In genomic region chr1:210310562-210310961, GRCh38 we compare ENCODE assay signal across 2 cellular contexts.
TF ChIP-seq lines count a peak whose summit lies in the region.

No MANE protein-coding gene starts in this region.

TF ChIP-seq in SK-N-SH, 30 proteins besides CTCF, POLR2A, EP300 and RAD21 (continued from another document):
- TF ChIP-seq RCOR1 (IDR thresholded peaks at IDR 0.05; ENCODE audit: low read length): no peak
- no peak for TF ChIP-seq USF1 (IDR thresholded peaks at IDR 0.05; ENCODE audit: borderline replicate concordance, low read depth)
- no peak for TF ChIP-seq POLR2AphosphoS5 (IDR thresholded peaks at IDR 0.05; ENCODE audit: low read depth, low read length)
- no peak for TF ChIP-seq TAF1 (IDR thresholded peaks at IDR 0.05; ENCODE audit: borderline replicate concordance, low read depth, low read length)
- TF ChIP-seq FOXM1 (IDR thresholded peaks at IDR 0.05; ENCODE audit: low read depth): no peak
- no peak for TF ChIP-seq SMC3 (IDR thresholded peaks at IDR 0.05; ENCODE audit: low read depth, low read length)

TF ChIP-seq in SK-N-SH treated with all-trans-retinoic acid at 6 μM for 48 hours, 23 proteins besides CTCF, POLR2A, EP300 and RAD21 (continued from another document):
- TF ChIP-seq GLIS3 (CRISPR knock-in tag; IDR thresholded peaks at IDR 0.05): no peak
- TF ChIP-seq ZFP3 (CRISPR knock-in tag; IDR thresholded peaks at IDR 0.05): no peak
- TF ChIP-seq SNAI2 (CRISPR knock-in tag; IDR thresholded peaks at IDR 0.05): no peak
- TF ChIP-seq ISL1 (CRISPR knock-in tag; IDR thresholded peaks at IDR 0.05): no peak
- no peak for TF ChIP-seq TOX (CRISPR knock-in tag; IDR thresholded peaks at IDR 0.05; ENCODE audit: borderline replicate concordance)
- TF ChIP-seq TCF4 (CRISPR knock-in tag; IDR thresholded peaks at IDR 0.05; ENCODE audit: borderline replicate concordance): no peak
- TF ChIP-seq ZFP30 (CRISPR knock-in tag; IDR thresholded peaks at IDR 0.05): no peak
- no peak for TF ChIP-seq ZNF70 (CRISPR knock-in tag; IDR thresholded peaks at IDR 0.05)
- no peak for TF ChIP-seq POU6F1 (CRISPR knock-in tag; IDR thresholded peaks at IDR 0.05; ENCODE audit: borderline replicate concordance, low read depth)
- TF ChIP-seq ESRRG (CRISPR knock-in tag; IDR thresholded peaks at IDR 0.05): no peak
- TF ChIP-seq ZNF8 (CRISPR knock-in tag; IDR thresholded peaks at IDR 0.05): no peak
- no peak for TF ChIP-seq RARB (CRISPR knock-in tag; IDR thresholded peaks at IDR 0.05)
- TF ChIP-seq TSHZ2 (CRISPR knock-in tag; IDR thresholded peaks at IDR 0.05): no peak
- TF ChIP-seq CSRNP3 (CRISPR knock-in tag; IDR thresholded peaks at IDR 0.05): no peak
- TF ChIP-seq BACH2 (CRISPR knock-in tag; IDR thresholded peaks at IDR 0.05; ENCODE audit: borderline replicate concordance): no peak
- TF ChIP-seq CREB5 (CRISPR knock-in tag; IDR thresholded peaks at IDR 0.05; ENCODE audit: low read depth): no peak
- TF ChIP-seq CSDC2 (CRISPR knock-in tag; IDR thresholded peaks at IDR 0.05): no peak
